Comparison of ENCODE assay signal across 14 cellular contexts in genomic region chr2:7517122-7517487, GRCh38.
DNase-seq lines count a peak whose midpoint lies in the region; ATAC-seq lines count a peak whose summit lies in the region.
"Had no signal": no experiment of that assay in that cellular context is flagged by ENCODE, and none has a peak within 500 bp of the region (broad histone marks: within the 10 kb centered on the region; RNA-seq: fewer than 3 reads in every experiment).

No MANE protein-coding gene starts in this region.

- POLR2A ChIA-PET in activated CD4-positive, alpha-beta memory T cell treated with anti-CD3 and anti-CD28 coated beads for 36 hours (lab: Charles Lee), result no interaction called here

- intact Hi-C loops in activated CD4-positive, alpha-beta memory T cell treated with anti-CD3 and anti-CD28 coated beads for 36 hours (cut with micrococcal nuclease), result loop anchor here (2.0 kb wide), 1 partner anchor 44 kb away; no protein-coding TSS in a partner anchor
- intact Hi-C loops in left cardiac atrium (cut with DNase I), result no loop called here

- CTCF ChIA-PET in activated CD4-positive, alpha-beta memory T cell treated with anti-CD3 and anti-CD28 coated beads for 36 hours (lab: Charles Lee), result no interaction called here

- no peaks in the 10 kb centered on the region for H3K27me3 Mint-ChIP-seq in activated CD4-positive, alpha-beta memory T cell treated with anti-CD3 and anti-CD28 coated beads for 36 hours
- H3K27me3 Mint-ChIP-seq in stimulated activated naive CD8-positive, alpha-beta T cell treated with anti-CD3 and anti-CD28 coated beads, Interleukin-15, Interleukin-2, amounts not matched to agents 100 ng/mL and 50 ng/mL, for 24 hours, result no peaks in the 10 kb centered on the region

- H3K36me3 Mint-ChIP-seq in activated CD4-positive, alpha-beta memory T cell treated with anti-CD3 and anti-CD28 coated beads for 36 hours, result no peaks in the 10 kb centered on the region
- peaks cover 5% of the 10 kb centered on the region for H3K36me3 Mint-ChIP-seq in stimulated activated naive CD8-positive, alpha-beta T cell treated with anti-CD3 and anti-CD28 coated beads, Interleukin-15, Interleukin-2, amounts not matched to agents 100 ng/mL and 50 ng/mL, for 24 hours (ENCODE audit: low read depth)

- ATAC-seq in HG02938 (IDR thresholded peaks at IDR 0.05; ENCODE audit: unreplicated experiment) (no peak), left cardiac atrium (no peak)
- ATAC-seq: heart left ventricle, lower lobe of right lung had no signal

- H3K9me3 Mint-ChIP-seq in activated CD4-positive, alpha-beta memory T cell treated with anti-CD3 and anti-CD28 coated beads for 36 hours, result no peaks in the 10 kb centered on the region
- H3K9me3 Mint-ChIP-seq in stimulated activated naive CD8-positive, alpha-beta T cell treated with anti-CD3 and anti-CD28 coated beads, Interleukin-15, Interleukin-2, amounts not matched to agents 100 ng/mL and 50 ng/mL, for 24 hours, result peaks cover 15% of the 10 kb centered on the region
- H3K9me3 Mint-ChIP-seq: endodermal cell had no signal

- peaks cover 39% of the 10 kb centered on the region for H3K4me1 Mint-ChIP-seq in activated CD4-positive, alpha-beta memory T cell treated with anti-CD3 and anti-CD28 coated beads for 36 hours (ENCODE audit: low read depth)
- peaks cover 79% of the 10 kb centered on the region for H3K4me1 Mint-ChIP-seq in stimulated activated naive CD8-positive, alpha-beta T cell treated with anti-CD3 and anti-CD28 coated beads, Interleukin-15, Interleukin-2, amounts not matched to agents 100 ng/mL and 50 ng/mL, for 24 hours (ENCODE audit: low read depth)

- peak; percentile 27 for DNase-seq in stimulated activated CD4-positive, alpha-beta T cell treated with anti-CD3 and anti-CD28 coated beads, Interleukin-1b, Interleukin-23, amount 100 ng/mL, for 48 hours
- no peak for DNase-seq in stimulated activated CD4-positive, alpha-beta T cell treated with anti-CD3 and anti-CD28 coated beads, Interleukin-4, amount 100 ng/mL, for 1 hour
- peak; percentile 55 for DNase-seq in activated CD4-positive, alpha-beta memory T cell treated with anti-CD3 and anti-CD28 coated beads for 36 hours
- peak; percentile 10 for DNase-seq in central memory CD4-positive, alpha-beta T cell
- no peak for DNase-seq in left cardiac atrium
- no peak for DNase-seq in NCI-H345 treated with DMSO at 0.1 percent for 48 hours (lab: John Stamatoyannopoulos, UW; ENCODE audit: unreplicated experiment)
- DNase-seq: brain microvascular endothelial cell; DND-41; endodermal cell; heart left ventricle; lower lobe of right lung; NK-92 treated with Interleukin-12 subunit alpha and Interleukin-12 subunit beta, amount 100 ng/mL, for 24 hours had no signal

- H3K4me3 Mint-ChIP-seq in activated CD4-positive, alpha-beta memory T cell treated with anti-CD3 and anti-CD28 coated beads for 36 hours, result peak overlapping the region; percentile 28
- H3K4me3 Mint-ChIP-seq in stimulated activated naive CD8-positive, alpha-beta T cell treated with anti-CD3 and anti-CD28 coated beads, Interleukin-15, Interleukin-2, amounts not matched to agents 100 ng/mL and 50 ng/mL, for 24 hours, result peak overlapping the region; percentile 74
- H3K4me3 Mint-ChIP-seq: endodermal cell had no signal

- peak overlapping the region; percentile 91 for H3K27ac Mint-ChIP-seq in activated CD4-positive, alpha-beta memory T cell treated with anti-CD3 and anti-CD28 coated beads for 36 hours
- H3K27ac Mint-ChIP-seq in stimulated activated naive CD8-positive, alpha-beta T cell treated with anti-CD3 and anti-CD28 coated beads, Interleukin-15, Interleukin-2, amounts not matched to agents 100 ng/mL and 50 ng/mL, for 24 hours, result peak overlapping the region; percentile 96
- H3K27ac Mint-ChIP-seq: endodermal cell had no signal

Comparison
In these comparisons a context has a peak if more than half of its experiments do, and no peak if none do; other contexts are left out.
1. DNase-seq: peak in stimulated activated CD4-positive, alpha-beta T cell treated with anti-CD3 and anti-CD28 coated beads, Interleukin-1b, Interleukin-23, amount 100 ng/mL, for 48 hours (single experiment), activated CD4-positive, alpha-beta memory T cell treated with anti-CD3 and anti-CD28 coated beads for 36 hours (single experiment) and central memory CD4-positive, alpha-beta T cell (single experiment); none in stimulated activated CD4-positive, alpha-beta T cell treated with anti-CD3 and anti-CD28 coated beads, Interleukin-4, amount 100 ng/mL, for 1 hour (single experiment), left cardiac atrium (single experiment) and NCI-H345 treated with DMSO at 0.1 percent for 48 hours (single experiment).